Comparison of ENCODE assay signal across 1 cellular context in the genomic region with DNA sequence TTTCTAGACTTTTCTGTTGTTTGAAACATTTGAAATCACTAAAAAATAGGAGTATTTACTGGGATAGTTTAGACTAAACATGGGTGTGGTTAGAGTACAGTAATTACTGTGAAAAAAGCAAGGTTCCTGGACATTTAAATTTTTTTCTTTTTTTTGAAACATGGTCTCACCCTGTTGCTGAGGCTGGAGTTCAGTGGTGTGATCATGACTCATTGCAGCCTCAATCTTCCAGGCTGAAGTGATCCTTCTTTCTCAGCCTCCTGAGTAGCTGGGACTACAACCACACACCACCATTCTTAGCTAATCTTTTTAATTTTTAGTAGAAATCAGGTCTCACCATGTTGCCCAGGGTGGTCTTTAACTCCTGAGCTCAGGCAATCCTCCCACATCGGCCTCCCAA.
TF ChIP-seq lines count a peak whose summit lies in the region.

No MANE protein-coding gene starts in this region.

TF ChIP-seq in endothelial cell of umbilical vein, 7 proteins besides CTCF, POLR2A, EP300 and RAD21:
- TF ChIP-seq MYC (IDR thresholded peaks at IDR 0.05; ENCODE audit: low read depth, low read length): no peak
- no peak for TF ChIP-seq POLR2AphosphoS5 (IDR thresholded peaks at IDR 0.05; ENCODE audit: insufficient read depth, low read depth, low read length)
- TF ChIP-seq GATA2 (IDR thresholded peaks at IDR 0.05; ENCODE audit: insufficient read depth, insufficient read length, low read depth, low read length): no peak
- TF ChIP-seq, protein P1, sequence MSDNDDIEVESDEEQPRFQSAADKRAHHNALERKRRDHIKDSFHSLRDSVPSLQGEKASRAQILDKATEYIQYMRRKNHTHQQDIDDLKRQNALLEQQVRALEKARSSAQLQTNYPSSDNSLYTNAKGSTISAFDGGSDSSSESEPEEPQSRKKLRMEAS (IDR thresholded peaks at IDR 0.05; ENCODE audit: insufficient read depth, insufficient read length): no peak
- TF ChIP-seq JUN (IDR thresholded peaks at IDR 0.05; ENCODE audit: borderline replicate concordance, insufficient read depth, insufficient read length, low read depth): no peak
- no peak for TF ChIP-seq FOS (IDR thresholded peaks at IDR 0.05; ENCODE audit: borderline replicate concordance, insufficient read depth, low read length)
- TF ChIP-seq EZH2 (IDR thresholded peaks at IDR 0.05; ENCODE audit: borderline replicate concordance, low read depth, low read length, severe bottlenecking): no peak
